In genomic region chr10:112176543-112176942, GRCh38 we compare ENCODE assay signal across 14 cellular contexts. TPM values are rescaled to one million over a fixed set of nuclear protein-coding genes. Genes with fewer than 3 reads are reported as not detected.
DNase-seq lines count a peak whose midpoint lies in the region; ATAC-seq and TF ChIP-seq lines count a peak whose summit lies in the region.
"Had no signal": no experiment of that assay in that cellular context is flagged by ENCODE, and none has a peak within 500 bp of the region (broad histone marks: within the 10 kb centered on the region; RNA-seq: fewer than 3 reads in every experiment).

No MANE protein-coding gene starts in this region.

- CTCF ChIA-PET in Caco-2 (lab: Charles Lee) = interaction anchor here (0.5 to 1.7 kb wide), 2 partner anchors 131 to 1955 kb away, joined by 5 to 7 read pairs; no protein-coding TSS in a partner anchor
- CTCF ChIA-PET in mammary epithelial cell (lab: Charles Lee; ENCODE audit: low non-redundant PET) = no interaction called here

- peaks cover 55% of the 10 kb centered on the region for H3K4me1 ChIP-seq in Caco-2
- H3K4me1 ChIP-seq in mammary epithelial cell (ENCODE audit: insufficient read depth, low read length) = no peaks in the 10 kb centered on the region

- H3K4me3 Mint-ChIP-seq in Caco-2 (ENCODE audit: unreplicated experiment) = peak overlapping the region; percentile 30
- H3K4me3 Mint-ChIP-seq in neural crest cell = no peak overlapping the region
- H3K4me3 Mint-ChIP-seq: B cell; CD4-positive, alpha-beta T cell had no signal

- no peak overlapping the region for H2AFZ ChIP-seq in mammary epithelial cell (ENCODE audit: low read depth, low read length)

- dilution Hi-C loops in mammary epithelial cell (cut with HindIII; ENCODE audit: low sequenced_read_pairs) = no loop called here

- no peak for TF ChIP-seq CTCF in Caco-2 (IDR thresholded peaks at IDR 0.05; ENCODE audit: insufficient read depth in 1 of 2, low read depth in 1 of 2, low read length in 1 of 2, severe bottlenecking in 1 of 2, unreplicated experiment in 1 of 2)
- no peak for TF ChIP-seq CTCF in neural crest cell (conservative IDR thresholded peaks at IDR 0.05)
- TF ChIP-seq CTCF in mammary epithelial cell (conservative IDR thresholded peaks at IDR 0.05 in 1 of 2, IDR thresholded peaks at IDR 0.05 in 1 of 2; ENCODE audit: extremely low read depth in 1 of 2, insufficient read depth in 1 of 2, low read depth in 1 of 2, low read length in 2 of 2) = no peak

- no peaks in the 10 kb centered on the region for H3K9me3 Mint-ChIP-seq in Caco-2 (ENCODE audit: unreplicated experiment)
- no peaks in the 10 kb centered on the region for H3K9me3 Mint-ChIP-seq in neural crest cell
- H3K9me3 Mint-ChIP-seq: CD4-positive, alpha-beta T cell had no signal

- H3K4me3 ChIP-seq in Caco-2 (ENCODE audit: low read depth, low read length) (no peak overlapping the region), mammary epithelial cell (replicated peaks in 1 of 3; ENCODE audit: insufficient read depth in 1 of 3, low read depth in 2 of 3, low read length in 3 of 3) (no peak overlapping the region)
- H3K4me3 ChIP-seq: HAP-1 had no signal

- no peak overlapping the region for H3K9ac ChIP-seq in mammary epithelial cell (ENCODE audit: insufficient read depth, low read length)

- no peak overlapping the region for H3K4me2 ChIP-seq in mammary epithelial cell (ENCODE audit: insufficient read depth, low read depth, low read length)

- no peak overlapping the region for H3K27ac ChIP-seq in mammary epithelial cell (ENCODE audit: insufficient read depth, low read depth, low read length)

- intact Hi-C loops in Right ventricle myocardium superior (cut with DNase I) (no loop called here), left cardiac atrium (cut with DNase I) (no loop called here), Caco-2 (cut with micrococcal nuclease; ENCODE audit: unreplicated experiment) (loop anchor here (2.0 kb wide), 1 partner anchor 130 kb away; no protein-coding TSS in a partner anchor), left colon (cut with DNase I, micrococcal nuclease) (loop anchor here in 1 of 2 donors (10.0 kb wide), 1 partner anchor 258 kb away; no protein-coding TSS in a partner anchor), mammary epithelial cell (cut with micrococcal nuclease) (no loop called here)

- peak; percentile 24 for ATAC-seq in Right ventricle myocardium superior (ENCODE audit: poor library complexity)
- no peak for ATAC-seq in left cardiac atrium
- ATAC-seq in left colon = peak; percentile 68

- DNase-seq in Right ventricle myocardium superior = no peak
- DNase-seq in left cardiac atrium = no peak
- DNase-seq in Caco-2 = no peak
- DNase-seq in left colon = no peak
- no peak for DNase-seq in neural crest cell (ENCODE audit: low read depth, low spot score)
- DNase-seq in mammary epithelial cell = no peak
- no peak for DNase-seq in activated CD4-positive, alpha-beta T cell treated with anti-CD3 and anti-CD28 coated beads, Interleukin-2, amount 50 U/mL, for 1 hour
- no peak for DNase-seq in RPMI8226
- DNase-seq: 8988T; C1 segment of cervical spinal cord; CD4-positive, alpha-beta T cell; DMS79 had no signal

- BruUV-seq in Caco-2 (replicated peaks; lab: Mats Ljungman, UMichigan) = no TSS peak
- no TSS peak for BruUV-seq in mammary epithelial cell (replicated peaks; lab: Mats Ljungman, UMichigan)

- H3K4me1 Mint-ChIP-seq in Caco-2 (ENCODE audit: low read depth, unreplicated experiment) = peaks cover 29% of the 10 kb centered on the region
- peaks cover 13% of the 10 kb centered on the region for H3K4me1 Mint-ChIP-seq in neural crest cell

- POLR2A ChIA-PET in Caco-2 (lab: Charles Lee) = no interaction called here

- H3K36me3 ChIP-seq in Caco-2 (ENCODE audit: control insufficient read depth, insufficient read depth, low read length) = no peaks in the 10 kb centered on the region; the same call in none of the 2 replicates
- peaks cover 10% of the 10 kb centered on the region for H3K36me3 ChIP-seq in mammary epithelial cell (ENCODE audit: insufficient read depth, low read length)

- in situ Hi-C loops in mammary epithelial cell (cut with MboI; ENCODE audit: low sequenced_read_pairs in 2 of 2) = no loop called here

- no peaks in the 10 kb centered on the region for H3K9me3 ChIP-seq in Caco-2
- H3K9me3 ChIP-seq in mammary epithelial cell (replicated peaks; ENCODE audit: insufficient read depth, low read length) = no peaks in the 10 kb centered on the region
- H3K9me3 ChIP-seq: HAP-1 had no signal

- H3K27ac Mint-ChIP-seq in Caco-2 (ENCODE audit: unreplicated experiment) (peak overlapping the region; percentile 52), neural crest cell (ENCODE audit: unreplicated experiment) (peak overlapping the region; percentile 15)
- H3K27ac Mint-ChIP-seq: B cell; CD4-positive, alpha-beta T cell had no signal

- WGBS in mammary epithelial cell (ENCODE audit: low coverage, missing lambda C conversion rate) = 100% methylated on average over 3 of the region's 3 CpGs

- H3K27me3 Mint-ChIP-seq in Caco-2 (ENCODE audit: insufficient read depth, unreplicated experiment) (no peaks in the 10 kb centered on the region), neural crest cell (ENCODE audit: low read depth) (no peaks in the 10 kb centered on the region)
- H3K27me3 Mint-ChIP-seq: B cell; CD4-positive, alpha-beta T cell had no signal

- no peaks in the 10 kb centered on the region for H3K27me3 ChIP-seq in Caco-2 (replicated peaks; ENCODE audit: control insufficient read depth, insufficient read depth, low read length)
- H3K27me3 ChIP-seq in mammary epithelial cell (ENCODE audit: insufficient read depth, low read length) = no peaks in the 10 kb centered on the region

- peaks cover 55% of the 10 kb centered on the region for H3K36me3 Mint-ChIP-seq in Caco-2 (ENCODE audit: insufficient read depth, unreplicated experiment)
- H3K36me3 Mint-ChIP-seq in neural crest cell (ENCODE audit: low read depth) = peaks cover 4% of the 10 kb centered on the region

- no peaks in the 10 kb centered on the region for H3K79me2 ChIP-seq in mammary epithelial cell (ENCODE audit: insufficient read depth, low read length)

- no peaks in the 10 kb centered on the region for H4K20me1 ChIP-seq in mammary epithelial cell (ENCODE audit: insufficient read depth, low read length)

RNA-seq across cellular contexts. Expression of gene GPAM, which starts 7.0 kb away (rescaled TPM):
- 29.7 TPM for total RNA-seq in Right ventricle myocardium superior
- 100 to 1,000 TPM; 137 to 343 TPM for total RNA-seq in left cardiac atrium
- total RNA-seq in Caco-2 (2022) = 40.2 and 44.4 TPM in 2 replicates
- total RNA-seq in left colon = 10 to 100 TPM in 1 of 2 donors, 1 to 10 TPM in 1; 8.6 to 10.9 TPM
- total RNA-seq in neural crest cell = 16.5 and 21.2 TPM in 2 replicates
- total RNA-seq in mammary epithelial cell = 10 to 100 TPM in 1 of 2 donors, 1 to 10 TPM in 1; 9.5 to 17.5 TPM
- polyA plus RNA-seq in mammary epithelial cell = 6.8 TPM
- 9.6 TPM for polyA minus RNA-seq in mammary epithelial cell

Comparison
In these comparisons a context has a peak if more than half of its experiments do, and no peak if none do; other contexts are left out.
1. ATAC-seq: peak in Right ventricle myocardium superior (single experiment) and left colon (single experiment); none in left cardiac atrium (0 of 2).